13 cellular contexts compared by ENCODE assay signal in genomic region chr15:63491116-63491817, GRCh38. TPM values are rescaled to one million over a fixed set of nuclear protein-coding genes. Genes with fewer than 3 reads are reported as not detected.
A peak's percentile ranks its signal among the peaks of the same experiment; 100 is the strongest.
DNase-seq lines count a peak whose midpoint lies in the region; ATAC-seq, FAIRE-seq and TF ChIP-seq lines count a peak whose summit lies in the region.
"Had no signal": no experiment of that assay in that cellular context is flagged by ENCODE, and none has a peak within 500 bp of the region (broad histone marks: within the 10 kb centered on the region; RNA-seq: fewer than 3 reads in every experiment).

No MANE protein-coding gene starts in this region.

- H3K27ac ChIP-seq in A549 (peak overlapping the region; percentile 10 to 82; a peak in 4 of 6 replicates), HL-60 (replicated peaks) (peak overlapping the region; percentile 70), left lung (peak overlapping the region; percentile 49 to 97)

- H3K4me2 ChIP-seq in A549, result no peak overlapping the region

- DNase-seq in A549 (ENCODE audit: low read depth in 1 of 2, low spot score in 1 of 2) (no peak), HL-60 (ENCODE audit: low read depth in 1 of 2, low spot score in 1 of 2) (peak; percentile 69 to 86), SKM-1 treated with dmso at 0.1 percent for 144 hours (lab: John Stamatoyannopoulos, UW; ENCODE audit: unreplicated experiment) (peak; percentile 81), left lung (no peak), NCI-H2029 (lab: John Stamatoyannopoulos, UW) (no peak)
- DNase-seq: activated CD4-positive, alpha-beta memory T cell treated with anti-CD3 and anti-CD28 coated beads, Interleukin-2, amount 10 ng/mL, durations not matched to agents 7 days and 5 days; esophagus squamous epithelium; SHP77 had no signal

- POLR2A ChIA-PET in A549 (lab: Yijun Ruan, JAX), result interaction anchor here (1.0 kb wide), 1 partner anchor 13 kb away, joined by 4 read pairs; the partner anchor contains the start of gene USP3

- 76% methylated on average over 5 of the region's 5 CpGs for WGBS in A549 (ENCODE audit: missing lambda C conversion rate)

- intact Hi-C loops in left lung (cut with DNase I), result no loop called here

- H3K4me3 ChIP-seq in A549 (no peak overlapping the region), HL-60 (replicated peaks; ENCODE audit: insufficient read depth, low read length) (no peak overlapping the region), left lung (no peak overlapping the region)
- H3K4me3 ChIP-seq: esophagus squamous epithelium had no signal

- TF ChIP-seq POLR2A in A549 (IDR thresholded peaks at IDR 0.05; ENCODE audit: low read length), result no peak

- no peak for FAIRE-seq in A549 (lab: Jason Lieb, UNC)
- FAIRE-seq: bronchial epithelial cell, GM12892 had no signal

- TF ChIP-seq RAD21 in A549 (conservative IDR thresholded peaks at IDR 0.05 in 1 of 2, IDR thresholded peaks at IDR 0.05 in 1 of 2), result no peak

- TF ChIP-seq CTCF in A549 (IDR thresholded peaks at IDR 0.05), result no peak
- TF ChIP-seq CTCF in HL-60 (IDR thresholded peaks at IDR 0.05; ENCODE audit: insufficient read depth, low read length), result no peak
- no peak for TF ChIP-seq CTCF in left lung (IDR thresholded peaks at IDR 0.05)

- ATAC-seq in A549 (no peak), left lung (peak; percentile 34), GM18511 (IDR thresholded peaks at IDR 0.05; ENCODE audit: unreplicated experiment) (no peak), HG02970 (IDR thresholded peaks at IDR 0.05; ENCODE audit: low FRiP score, unreplicated experiment) (no peak)
- ATAC-seq in activated CD4-positive, CD25-positive, alpha-beta regulatory T cell treated with anti-CD3 and anti-CD28 coated beads, Interleukin-2, amount 50 U/mL, for 24 hours, result no peak

- no peaks in the 10 kb centered on the region for H3K9me3 ChIP-seq in A549
- H3K9me3 ChIP-seq in left lung, result no peaks in the 10 kb centered on the region
- H3K9me3 ChIP-seq: esophagus squamous epithelium had no signal

- peaks cover 65% of the 10 kb centered on the region for H3K4me1 ChIP-seq in A549
- H3K4me1 ChIP-seq in left lung, result peaks cover 8 to 97% of the 10 kb centered on the region in 2 donors

- CTCF ChIA-PET in A549 (lab: Yijun Ruan, JAX), result interaction anchor here (1.1 to 12.3 kb wide), 8 partner anchors 10 to 109 kb away, joined by 3 to 161 read pairs (median 10); partner anchors contain the start of gene USP3

- H3K27me3 ChIP-seq in HL-60 (ENCODE audit: insufficient read depth, poor library complexity, severe bottlenecking), result peaks cover 18% of the 10 kb centered on the region
- H3K27me3 ChIP-seq in left lung, result no peaks in the 10 kb centered on the region
- H3K27me3 ChIP-seq: esophagus squamous epithelium had no signal

- TF ChIP-seq EP300 in A549 (IDR thresholded peaks at IDR 0.05), result no peak

- no peaks in the 10 kb centered on the region for H3K36me3 ChIP-seq in left lung
- H3K36me3 ChIP-seq: esophagus squamous epithelium had no signal

TF ChIP-seq in A549, 52 proteins besides CTCF, POLR2A, EP300 and RAD21:
- TF ChIP-seq REST (IDR thresholded peaks at IDR 0.05) (no peak), FOSL2 (IDR thresholded peaks at IDR 0.05) (no peak), FOSL2 (CRISPR knock-in tag; IDR thresholded peaks at IDR 0.05) (no peak), FOSB (CRISPR knock-in tag; IDR thresholded peaks at IDR 0.05) (no peak), MAFK (IDR thresholded peaks at IDR 0.05; ENCODE audit: partially characterized antibody) (no peak), ZNF302 (CRISPR knock-in tag; IDR thresholded peaks at IDR 0.05) (no peak), ZSCAN20 (CRISPR knock-in tag; IDR thresholded peaks at IDR 0.05) (no peak), MAZ (IDR thresholded peaks at IDR 0.05; ENCODE audit: borderline replicate concordance, low read depth, low read length) (no peak), CBX2 (IDR thresholded peaks at IDR 0.05; ENCODE audit: borderline replicate concordance, low read depth) (no peak)

RNA-seq across cellular contexts. Expression of gene USP3, which starts 13.1 kb away (rescaled TPM):
- 97.4 and 99.1 TPM in 2 replicates for polyA plus RNA-seq in A549 (2011; rRNA removed)
- polyA plus RNA-seq in A549 (2012; cell fraction: cytosol; rRNA removed), result 32.8 and 35.7 TPM in 2 replicates
- 68.6 and 111 TPM in 2 replicates for polyA plus RNA-seq in A549 (2012; cell fraction: nucleus; rRNA removed)
- polyA plus RNA-seq in A549 (2017; fragmentation: RNase III; extraction: RNeasy Plus Mini Kit Qiagen cat#74134 plus additional on column Dnase treatment), result 41.8 to 43.2 TPM (median 42.8 TPM) in 3 replicates
- 98.4 and 139 TPM in 2 replicates for polyA minus RNA-seq in A549 (2011; rRNA and poly(A)+ RNA removed)
- total RNA-seq in left lung, result 10 to 100 TPM; 53.5 to 80.7 TPM

Comparison
In these comparisons a context has a peak if more than half of its experiments do, and no peak if none do; other contexts are left out.
1. DNase-seq: peak in HL-60 (2 of 2) and SKM-1 treated with dmso at 0.1 percent for 144 hours (single experiment); none in A549 (0 of 2), left lung (0 of 2) and NCI-H2029 (single experiment).
2. Peak in every context shown above with its lines, with median percentiles within 50 percentile points of each other: H3K27ac ChIP-seq.